ENCODE assay signal across 8 cellular contexts in genomic region chr19:31312004-31312403, GRCh38. TPM values are rescaled to one million over a fixed set of nuclear protein-coding genes. Genes with fewer than 3 reads are reported as not detected.
DNase-seq lines count a peak whose midpoint lies in the region; ATAC-seq and TF ChIP-seq lines count a peak whose summit lies in the region.

No MANE protein-coding gene starts in this region.

- peaks cover 20% of the 10 kb centered on the region for H3K79me2 ChIP-seq in hepatocyte

- no peak overlapping the region for H3K27ac ChIP-seq in hepatocyte
- no peak overlapping the region for H3K27ac ChIP-seq in upper lobe of right lung

- H3K9me2 ChIP-seq in hepatocyte (replicated peaks; ENCODE audit: insufficient read depth): no peaks in the 10 kb centered on the region

- no peaks in the 10 kb centered on the region for H3K36me3 ChIP-seq in hepatocyte (replicated peaks; ENCODE audit: insufficient read depth, low read depth)
- no peaks in the 10 kb centered on the region for H3K36me3 ChIP-seq in upper lobe of right lung

- H3K4me1 ChIP-seq in hepatocyte (ENCODE audit: insufficient read depth): peaks cover 11% of the 10 kb centered on the region
- peaks cover 5% of the 10 kb centered on the region for H3K4me1 ChIP-seq in upper lobe of right lung

- 57% methylated on average over 2 of the region's 2 CpGs for WGBS in hepatocyte (ENCODE audit: low lambda C conversion rate, missing lambda C conversion rate)

- peaks cover 4% of the 10 kb centered on the region for H3K27me3 Mint-ChIP-seq in activated naive CD4-positive, alpha-beta T cell treated with anti-CD3 and anti-CD28 coated beads for 36 hours (ENCODE audit: low read depth)
- H3K27me3 Mint-ChIP-seq in activated naive CD4-positive, alpha-beta T cell treated with anti-CD3 and anti-CD28 coated beads, Interleukin-2, amount 10 ng/mL, durations not matched to agents 7 days and 5 days: peaks cover 3% of the 10 kb centered on the region
- peaks cover 3% of the 10 kb centered on the region for H3K27me3 Mint-ChIP-seq in activated CD4-positive, alpha-beta T cell treated with anti-CD3 and anti-CD28 coated beads, Interleukin-2, amount 10 ng/mL, durations not matched to agents 24 days and 14 days

- TF ChIP-seq CTCF in hepatocyte (IDR thresholded peaks at IDR 0.05; ENCODE audit: poor library complexity) (no peak), upper lobe of right lung (IDR thresholded peaks at IDR 0.05) (no peak)

- no peak overlapping the region for H3K27ac Mint-ChIP-seq in activated naive CD4-positive, alpha-beta T cell treated with anti-CD3 and anti-CD28 coated beads for 36 hours
- no peak overlapping the region for H3K27ac Mint-ChIP-seq in activated naive CD4-positive, alpha-beta T cell treated with anti-CD3 and anti-CD28 coated beads, Interleukin-2, amount 10 ng/mL, durations not matched to agents 7 days and 5 days
- H3K27ac Mint-ChIP-seq in activated CD4-positive, alpha-beta T cell treated with anti-CD3 and anti-CD28 coated beads, Interleukin-2, amount 10 ng/mL, durations not matched to agents 24 days and 14 days: peak overlapping the region; percentile 55

- no peak overlapping the region for H3K4me2 ChIP-seq in hepatocyte

- no peaks in the 10 kb centered on the region for H4K20me1 ChIP-seq in hepatocyte (ENCODE audit: insufficient read depth, poor library complexity, severe bottlenecking)

- no peaks in the 10 kb centered on the region for H3K9me3 Mint-ChIP-seq in activated naive CD4-positive, alpha-beta T cell treated with anti-CD3 and anti-CD28 coated beads for 36 hours
- H3K9me3 Mint-ChIP-seq in activated naive CD4-positive, alpha-beta T cell treated with anti-CD3 and anti-CD28 coated beads, Interleukin-2, amount 10 ng/mL, durations not matched to agents 7 days and 5 days: no peaks in the 10 kb centered on the region
- no peaks in the 10 kb centered on the region for H3K9me3 Mint-ChIP-seq in activated CD4-positive, alpha-beta T cell treated with anti-CD3 and anti-CD28 coated beads, Interleukin-2, amount 10 ng/mL, durations not matched to agents 24 days and 14 days

- H3K4me3 ChIP-seq in hepatocyte: no peak overlapping the region
- H3K4me3 ChIP-seq in upper lobe of right lung: no peak overlapping the region

- peaks cover 9% of the 10 kb centered on the region for H3K4me1 Mint-ChIP-seq in activated naive CD4-positive, alpha-beta T cell treated with anti-CD3 and anti-CD28 coated beads for 36 hours (ENCODE audit: low read depth)
- H3K4me1 Mint-ChIP-seq in activated naive CD4-positive, alpha-beta T cell treated with anti-CD3 and anti-CD28 coated beads, Interleukin-2, amount 10 ng/mL, durations not matched to agents 7 days and 5 days: no peaks in the 10 kb centered on the region
- peaks cover 3% of the 10 kb centered on the region for H3K4me1 Mint-ChIP-seq in activated CD4-positive, alpha-beta T cell treated with anti-CD3 and anti-CD28 coated beads, Interleukin-2, amount 10 ng/mL, durations not matched to agents 24 days and 14 days

- H3K27me3 ChIP-seq in hepatocyte: no peaks in the 10 kb centered on the region
- no peaks in the 10 kb centered on the region for H3K27me3 ChIP-seq in upper lobe of right lung

- H3K4me3 Mint-ChIP-seq in activated naive CD4-positive, alpha-beta T cell treated with anti-CD3 and anti-CD28 coated beads for 36 hours: no peak overlapping the region
- no peak overlapping the region for H3K4me3 Mint-ChIP-seq in activated naive CD4-positive, alpha-beta T cell treated with anti-CD3 and anti-CD28 coated beads, Interleukin-2, amount 10 ng/mL, durations not matched to agents 7 days and 5 days
- H3K4me3 Mint-ChIP-seq in activated CD4-positive, alpha-beta T cell treated with anti-CD3 and anti-CD28 coated beads, Interleukin-2, amount 10 ng/mL, durations not matched to agents 24 days and 14 days: no peak overlapping the region

- H3K9me3 ChIP-seq in hepatocyte (ENCODE audit: low read depth) (no peaks in the 10 kb centered on the region), upper lobe of right lung (no peaks in the 10 kb centered on the region)

- DNase-seq in activated naive CD4-positive, alpha-beta T cell treated with anti-CD3 and anti-CD28 coated beads for 36 hours: peak; percentile 77
- no peak for DNase-seq in activated naive CD4-positive, alpha-beta T cell treated with anti-CD3 and anti-CD28 coated beads, Interleukin-2, amount 10 ng/mL, durations not matched to agents 7 days and 5 days
- DNase-seq in activated CD4-positive, alpha-beta T cell treated with anti-CD3 and anti-CD28 coated beads, Interleukin-2, amount 10 ng/mL, durations not matched to agents 24 days and 14 days: no peak
- peak; percentile 38 for DNase-seq in hepatocyte (ENCODE audit: low spot score)
- DNase-seq in upper lobe of right lung: no peak

- H2AFZ ChIP-seq in hepatocyte: no peak overlapping the region

- H3K36me3 Mint-ChIP-seq in activated naive CD4-positive, alpha-beta T cell treated with anti-CD3 and anti-CD28 coated beads for 36 hours (ENCODE audit: low read depth): no peaks in the 10 kb centered on the region
- H3K36me3 Mint-ChIP-seq in activated naive CD4-positive, alpha-beta T cell treated with anti-CD3 and anti-CD28 coated beads, Interleukin-2, amount 10 ng/mL, durations not matched to agents 7 days and 5 days: no peaks in the 10 kb centered on the region
- H3K36me3 Mint-ChIP-seq in activated CD4-positive, alpha-beta T cell treated with anti-CD3 and anti-CD28 coated beads, Interleukin-2, amount 10 ng/mL, durations not matched to agents 24 days and 14 days (ENCODE audit: low read depth): no peaks in the 10 kb centered on the region

- ATAC-seq in upper lobe of right lung (peak; percentile 58), HG02870 (IDR thresholded peaks at IDR 0.05; ENCODE audit: unreplicated experiment) (no peak), HG02938 (IDR thresholded peaks at IDR 0.05; ENCODE audit: unreplicated experiment) (no peak), GM21360 (IDR thresholded peaks at IDR 0.05; ENCODE audit: unreplicated experiment) (no peak)

- intact Hi-C loops in activated naive CD4-positive, alpha-beta T cell treated with anti-CD3 and anti-CD28 coated beads for 36 hours (cut with micrococcal nuclease): no loop called here
- intact Hi-C loops in activated CD4-positive, alpha-beta T cell treated with anti-CD3 and anti-CD28 coated beads, Interleukin-2, amount 10 ng/mL, durations not matched to agents 24 days and 14 days (cut with micrococcal nuclease): loop anchor here (1.0 kb wide), 1 partner anchor 98 kb away; no protein-coding TSS in a partner anchor
- intact Hi-C loops in upper lobe of right lung (cut with DNase I): no loop called here

- CTCF ChIA-PET in activated naive CD4-positive, alpha-beta T cell treated with anti-CD3 and anti-CD28 coated beads for 36 hours (lab: Charles Lee): no interaction called here
- CTCF ChIA-PET in activated naive CD4-positive, alpha-beta T cell treated with anti-CD3 and anti-CD28 coated beads, Interleukin-2, amount 10 ng/mL, durations not matched to agents 7 days and 5 days (lab: Charles Lee): no interaction called here

RNA-seq across cellular contexts. Expression of gene TSHZ3, which starts 37.2 kb away (rescaled TPM):
- 1 to 10 TPM; 1.6 to 2.0 TPM for total RNA-seq in activated naive CD4-positive, alpha-beta T cell treated with anti-CD3 and anti-CD28 coated beads for 36 hours
- 1.3 and 1.6 TPM in 2 replicates for total RNA-seq in activated CD4-positive, alpha-beta T cell treated with anti-CD3 and anti-CD28 coated beads, Interleukin-2, amount 10 ng/mL, durations not matched to agents 24 days and 14 days
- total RNA-seq in hepatocyte (4.9 and 5.7 TPM in 2 replicates), upper lobe of right lung (5.8 TPM)
- 5.3 and 5.7 TPM in 2 replicates for polyA plus RNA-seq in hepatocyte

Comparison
In these comparisons a context has a peak if more than half of its experiments do, and no peak if none do; other contexts are left out.
1. DNase-seq: peak in activated naive CD4-positive, alpha-beta T cell treated with anti-CD3 and anti-CD28 coated beads for 36 hours (single experiment) and hepatocyte (single experiment); none in activated naive CD4-positive, alpha-beta T cell treated with anti-CD3 and anti-CD28 coated beads, Interleukin-2, amount 10 ng/mL, durations not matched to agents 7 days and 5 days (single experiment), activated CD4-positive, alpha-beta T cell treated with anti-CD3 and anti-CD28 coated beads, Interleukin-2, amount 10 ng/mL, durations not matched to agents 24 days and 14 days (single experiment) and upper lobe of right lung (single experiment).